Comparison of ENCODE assay signal across 9 cellular contexts in genomic region chr5:160685695-160686094, GRCh38.
DNase-seq lines count a peak whose midpoint lies in the region; ATAC-seq and TF ChIP-seq lines count a peak whose summit lies in the region.
"Had no signal": no experiment of that assay in that cellular context is flagged by ENCODE, and none has a peak within 500 bp of the region (broad histone marks: within the 10 kb centered on the region; RNA-seq: fewer than 3 reads in every experiment).

No MANE protein-coding gene starts in this region.

- peak; percentile 96 for ATAC-seq in HG03354 (IDR thresholded peaks at IDR 0.05; ENCODE audit: poor library complexity, severe bottlenecking, unreplicated experiment)

- no peak for TF ChIP-seq EP300 in tibial nerve (IDR thresholded peaks at IDR 0.05)

- 34 to 44% methylated on average over 6 of the region's 6 CpGs for WGBS in tibial nerve, 2 donors

- peaks cover 0 to 13% (median 0%) of the 10 kb centered on the region in 3 donors for H3K36me3 ChIP-seq in tibial nerve
- H3K36me3 ChIP-seq: BLaER1 treated with 17β-estradiol and CSF1 and Interleukin-3, amounts not matched to agents 10 nM and 100 nM had no signal

- no peaks in the 10 kb centered on the region for H3K4me1 Mint-ChIP-seq in activated CD4-positive, alpha-beta T cell treated with anti-CD3 and anti-CD28 coated beads, Interleukin-2, amount 10 ng/mL, durations not matched to agents 7 days and 5 days

- no peaks in the 10 kb centered on the region for H3K36me3 Mint-ChIP-seq in activated CD4-positive, alpha-beta T cell treated with anti-CD3 and anti-CD28 coated beads, Interleukin-2, amount 10 ng/mL, durations not matched to agents 7 days and 5 days (ENCODE audit: low read depth)

- no peak overlapping the region for H3K27ac ChIP-seq in VCaP
- no peak overlapping the region for H3K27ac ChIP-seq in tibial nerve
- H3K27ac ChIP-seq: BLaER1 treated with 17β-estradiol and CSF1 and Interleukin-3, amounts not matched to agents 10 nM and 100 nM had no signal

- no peak for TF ChIP-seq POLR2A in tibial nerve (IDR thresholded peaks at IDR 0.05)

- H3K9me3 ChIP-seq in tibial nerve: peaks cover 0 to 5% (median 0%) of the 10 kb centered on the region in 4 donors

- DNase-seq in SIG-M5 treated with dmso at 0.1 percent for 504 hours (lab: John Stamatoyannopoulos, UW; ENCODE audit: unreplicated experiment) (peak; percentile 43), SIG-M5 (lab: John Stamatoyannopoulos, UW) (no peak), tibial nerve (ENCODE audit: low spot score in 2 of 2) (no peak), NCI-H1048 (lab: John Stamatoyannopoulos, UW) (no peak)
- no peak for DNase-seq in activated CD4-positive, alpha-beta T cell treated with anti-CD3 and anti-CD28 coated beads, Interleukin-2, amount 50 U/mL, for 48 hours
- DNase-seq in activated CD4-positive, alpha-beta T cell treated with anti-CD3 and anti-CD28 coated beads, Interleukin-2, amount 10 ng/mL, durations not matched to agents 7 days and 5 days: no peak

- POLR2A ChIA-PET in activated CD4-positive, alpha-beta T cell treated with anti-CD3 and anti-CD28 coated beads, Interleukin-2, amount 10 ng/mL, durations not matched to agents 7 days and 5 days (lab: Charles Lee): no interaction called here

- H3K27ac Mint-ChIP-seq in activated CD4-positive, alpha-beta T cell treated with anti-CD3 and anti-CD28 coated beads, Interleukin-2, amount 10 ng/mL, durations not matched to agents 7 days and 5 days: no peak overlapping the region

- H3K9me3 Mint-ChIP-seq in activated CD4-positive, alpha-beta T cell treated with anti-CD3 and anti-CD28 coated beads, Interleukin-2, amount 10 ng/mL, durations not matched to agents 7 days and 5 days: no peaks in the 10 kb centered on the region

- CTCF ChIA-PET in activated CD4-positive, alpha-beta T cell treated with anti-CD3 and anti-CD28 coated beads, Interleukin-2, amount 10 ng/mL, durations not matched to agents 7 days and 5 days (lab: Charles Lee): interaction anchor here (1.0 kb wide), 1 partner anchor 30 kb away, joined by 3 read pairs; no protein-coding TSS in a partner anchor

- H3K4me3 Mint-ChIP-seq in activated CD4-positive, alpha-beta T cell treated with anti-CD3 and anti-CD28 coated beads, Interleukin-2, amount 10 ng/mL, durations not matched to agents 7 days and 5 days: no peak overlapping the region

- H3K27me3 ChIP-seq in tibial nerve: no peaks in the 10 kb centered on the region
- H3K27me3 ChIP-seq: BLaER1 treated with 17β-estradiol and CSF1 and Interleukin-3, amounts not matched to agents 10 nM and 100 nM had no signal

- peak; percentile 65 for TF ChIP-seq CTCF in VCaP (conservative IDR thresholded peaks at IDR 0.05)
- TF ChIP-seq CTCF in tibial nerve (IDR thresholded peaks at IDR 0.05): peak in 4 of 5 experiments; percentile 11 to 32 (median 24)

- peaks cover 2% of the 10 kb centered on the region for H3K27me3 Mint-ChIP-seq in activated CD4-positive, alpha-beta T cell treated with anti-CD3 and anti-CD28 coated beads, Interleukin-2, amount 10 ng/mL, durations not matched to agents 7 days and 5 days

- no peaks in the 10 kb centered on the region for H3K4me1 ChIP-seq in tibial nerve

- no peak overlapping the region for H3K4me3 ChIP-seq in tibial nerve
- H3K4me3 ChIP-seq: BLaER1 treated with 17β-estradiol and CSF1 and Interleukin-3, amounts not matched to agents 10 nM and 100 nM had no signal
